In genomic region chr22:49352361-49353169, GRCh38 we compare ENCODE assay signal across 13 cellular contexts.
"Had no signal": no experiment of that assay in that cellular context is flagged by ENCODE, and none has a peak within 500 bp of the region (broad histone marks: within the 10 kb centered on the region; RNA-seq: fewer than 3 reads in every experiment).

No MANE protein-coding gene starts in this region.

- H3K9me3 Mint-ChIP-seq: activated CD4-positive, alpha-beta T cell treated with anti-CD3 and anti-CD28 coated beads, Interleukin-2, amount 10 ng/mL, durations not matched to agents 24 days and 14 days; mesothelial cell of epicardium; neural crest cell; stimulated activated naive B cell treated with anti-CD40 and anti-IgM and Interleukin-4, amounts not matched to agents 10 μg/mL and 1 μg/mL and 100 μg/mL, for 72 hours had no signal

- H3K27ac Mint-ChIP-seq: activated CD4-positive, alpha-beta T cell treated with anti-CD3 and anti-CD28 coated beads, Interleukin-2, amount 10 ng/mL, durations not matched to agents 24 days and 14 days; activated naive CD8-positive, alpha-beta T cell; mesothelial cell of epicardium; stimulated activated naive B cell treated with anti-CD40 and anti-IgM and Interleukin-4, amounts not matched to agents 10 μg/mL and 1 μg/mL and 100 μg/mL, for 72 hours had no signal

- H3K4me3 Mint-ChIP-seq: activated CD4-positive, alpha-beta T cell treated with anti-CD3 and anti-CD28 coated beads, Interleukin-2, amount 10 ng/mL, durations not matched to agents 24 days and 14 days; activated naive CD8-positive, alpha-beta T cell; brain; mesothelial cell of epicardium; neural crest cell had no signal

- H3K36me3 ChIP-seq: esophagus muscularis mucosa, left lung, WERI-Rb-1 had no signal

- H3K4me1 Mint-ChIP-seq: activated CD4-positive, alpha-beta T cell treated with anti-CD3 and anti-CD28 coated beads, Interleukin-2, amount 10 ng/mL, durations not matched to agents 24 days and 14 days; brain; neural crest cell; stimulated activated naive B cell treated with anti-CD40 and anti-IgM and Interleukin-4, amounts not matched to agents 10 μg/mL and 1 μg/mL and 100 μg/mL, for 72 hours had no signal

- ATAC-seq: left lung; stimulated activated naive B cell treated with anti-CD40 and anti-IgM and Interleukin-4, amounts not matched to agents 10 μg/mL and 1 μg/mL and 100 μg/mL, for 72 hours had no signal

- H3K36me3 Mint-ChIP-seq: activated naive CD8-positive, alpha-beta T cell; brain; mesothelial cell of epicardium; stimulated activated naive B cell treated with anti-CD40 and anti-IgM and Interleukin-4, amounts not matched to agents 10 μg/mL and 1 μg/mL and 100 μg/mL, for 72 hours had no signal

- H3K4me3 ChIP-seq: esophagus muscularis mucosa, left lung, skin epidermis had no signal

- H3K9me3 ChIP-seq: esophagus muscularis mucosa, left lung had no signal

- DNase-seq: activated CD4-positive, alpha-beta T cell treated with anti-CD3 and anti-CD28 coated beads, Interleukin-2, amount 10 ng/mL, durations not matched to agents 24 days and 14 days; activated T-cell treated with anti-CD3 and anti-CD28 coated beads, Interleukin-2, amount 50 U/mL, for 1 hour; amygdala; stimulated activated naive B cell treated with anti-CD40 and anti-IgM and Interleukin-4, amounts not matched to agents 10 μg/mL and 1 μg/mL and 100 μg/mL, for 72 hours; T-helper 1 cell; WERI-Rb-1 had no signal

- H3K27ac ChIP-seq: esophagus muscularis mucosa, left lung, skin epidermis, WERI-Rb-1 had no signal

- H3K4me1 ChIP-seq: esophagus muscularis mucosa, left lung had no signal
